In genomic region chr6:148177589-148178233, GRCh38 we compare ENCODE assay signal across 8 cellular contexts.
DNase-seq lines count a peak whose midpoint lies in the region; ATAC-seq and TF ChIP-seq lines count a peak whose summit lies in the region.

No MANE protein-coding gene starts in this region.

- H3K36me3 ChIP-seq in CD8-positive, alpha-beta T cell (ENCODE audit: insufficient read depth, low read length) = no peaks in the 10 kb centered on the region
- H3K36me3 ChIP-seq in HEK293 (ENCODE audit: control insufficient read depth in 2 of 2, insufficient read depth in 1 of 2, low read length in 2 of 2) (no peaks in the 10 kb centered on the region), testis (ENCODE audit: low read depth, missing control alignments) (no peaks in the 10 kb centered on the region)

- POLR2A ChIA-PET in CD8-positive, alpha-beta T cell (lab: Charles Lee) = no interaction called here
- POLR2A ChIA-PET in HEK293 (lab: Yijun Ruan, JAX) = no interaction called here

- peak; percentile 49 for TF ChIP-seq CTCF in CD8-positive, alpha-beta T cell (IDR thresholded peaks at IDR 0.05)
- peak; percentile 31; the same call in 1 of the 2 replicates for TF ChIP-seq CTCF in HEK293 (tag by site-specific recombination; IDR thresholded peaks at IDR 0.05)
- TF ChIP-seq CTCF in chondrocyte (IDR thresholded peaks at IDR 0.05) = peak; percentile 92
- peak; percentile 79 to 91 (median 90) for TF ChIP-seq CTCF in testis (IDR thresholded peaks at IDR 0.05)

- H3K27me3 Mint-ChIP-seq in CD8-positive, alpha-beta T cell (ENCODE audit: low read depth) = peaks cover 14% of the 10 kb centered on the region
- H3K27me3 Mint-ChIP-seq in chondrocyte (ENCODE audit: low read depth) = no peaks in the 10 kb centered on the region
- H3K27me3 Mint-ChIP-seq in stimulated activated naive B cell treated with anti-CD40 and anti-IgM and Interleukin-4, amounts not matched to agents 10 μg/mL and 1 μg/mL and 100 μg/mL, for 72 hours = peaks cover 19 to 23% of the 10 kb centered on the region in 2 donors

- CTCF ChIA-PET in CD8-positive, alpha-beta T cell (lab: Charles Lee) = interaction anchor here (0.9 to 1.3 kb wide), 9 partner anchors 12 to 287 kb away, joined by 3 to 7 read pairs (median 4); no protein-coding TSS in a partner anchor
- CTCF ChIA-PET in HEK293 (lab: Yijun Ruan, JAX) = interaction anchor here (0.6 to 3.7 kb wide), 70 partner anchors 8 to 1387 kb away, joined by 3 to 59 read pairs (median 4); partner anchors contain the start of genes SAMD5 and SASH1

- in situ Hi-C loops in SK-MEL-5 (cut with HindIII; ENCODE audit: low pct_unique_long_range_greater_than_20kb, low sequenced_read_pairs) = no loop called here

- WGBS in testis, 2 donors = 51 to 59% methylated on average over 10 of the region's 10 CpGs

- ATAC-seq in CD8-positive, alpha-beta T cell = no peak
- peak; percentile 85 for ATAC-seq in left lobe of liver
- no peak for ATAC-seq in stimulated activated naive B cell treated with anti-CD40 and anti-IgM and Interleukin-4, amounts not matched to agents 10 μg/mL and 1 μg/mL and 100 μg/mL, for 72 hours (replicated peaks)
- ATAC-seq in HG03045 (IDR thresholded peaks at IDR 0.05; ENCODE audit: unreplicated experiment) = no peak

- no peaks in the 10 kb centered on the region for H3K36me3 Mint-ChIP-seq in CD8-positive, alpha-beta T cell
- H3K36me3 Mint-ChIP-seq in chondrocyte (ENCODE audit: low read depth) = no peaks in the 10 kb centered on the region
- no peaks in the 10 kb centered on the region for H3K36me3 Mint-ChIP-seq in stimulated activated naive B cell treated with anti-CD40 and anti-IgM and Interleukin-4, amounts not matched to agents 10 μg/mL and 1 μg/mL and 100 μg/mL, for 72 hours

- H3K27me3 ChIP-seq in CD8-positive, alpha-beta T cell (ENCODE audit: insufficient read depth, low read length) = no peaks in the 10 kb centered on the region
- H3K27me3 ChIP-seq in testis = no peaks in the 10 kb centered on the region

- H3K4me3 ChIP-seq in CD8-positive, alpha-beta T cell (ENCODE audit: low read depth, low read length) = no peak overlapping the region
- no peak overlapping the region for H3K4me3 ChIP-seq in HEK293 (ENCODE audit: low read depth, low read length)
- no peak overlapping the region for H3K4me3 ChIP-seq in testis

- H3K9me3 ChIP-seq in CD8-positive, alpha-beta T cell (ENCODE audit: low read length) = no peaks in the 10 kb centered on the region
- H3K9me3 ChIP-seq in HEK293 (ENCODE audit: control insufficient read depth, insufficient read depth, low read depth, low read length) (no peaks in the 10 kb centered on the region), testis (no peaks in the 10 kb centered on the region)

- peak in 1 of 7 experiments; percentile 28 for DNase-seq in CD8-positive, alpha-beta T cell
- DNase-seq in SK-MEL-5 (ENCODE audit: low read depth, low spot score) = peak; percentile 73
- DNase-seq in chondrocyte (ENCODE audit: low spot score) = no peak
- DNase-seq in left lobe of liver (ENCODE audit: low spot score) = peak; percentile 59
- DNase-seq in testis = peak; percentile 89
- DNase-seq in stimulated activated naive B cell treated with anti-CD40 and anti-IgM and Interleukin-4, amounts not matched to agents 10 μg/mL and 1 μg/mL and 100 μg/mL, for 72 hours = no peak

- H3K27ac ChIP-seq in CD8-positive, alpha-beta T cell (ENCODE audit: low read depth, low read length) = no peak overlapping the region
- H3K27ac ChIP-seq in HEK293 (ENCODE audit: extremely low read depth, low read depth, low read length) (no peak overlapping the region), testis (no peak overlapping the region)

- intact Hi-C loops in CD8-positive, alpha-beta T cell (cut with DNase I, micrococcal nuclease) = loop anchor here (1.0 to 5.0 kb wide), 3 partner anchors 74 to 285 kb away; no protein-coding TSS in a partner anchor
- intact Hi-C loops in testis (cut with DNase I; ENCODE audit: low total_unique reads) = no loop called here

- no peak overlapping the region for H3K4me3 Mint-ChIP-seq in CD8-positive, alpha-beta T cell
- H3K4me3 Mint-ChIP-seq in chondrocyte (ENCODE audit: unreplicated experiment) = no peak overlapping the region
- no peak overlapping the region for H3K4me3 Mint-ChIP-seq in stimulated activated naive B cell treated with anti-CD40 and anti-IgM and Interleukin-4, amounts not matched to agents 10 μg/mL and 1 μg/mL and 100 μg/mL, for 72 hours

- peaks cover 2% of the 10 kb centered on the region for H3K9me3 Mint-ChIP-seq in CD8-positive, alpha-beta T cell
- H3K9me3 Mint-ChIP-seq in chondrocyte (ENCODE audit: low read depth) = no peaks in the 10 kb centered on the region
- H3K9me3 Mint-ChIP-seq in stimulated activated naive B cell treated with anti-CD40 and anti-IgM and Interleukin-4, amounts not matched to agents 10 μg/mL and 1 μg/mL and 100 μg/mL, for 72 hours = peaks cover 3 to 5% of the 10 kb centered on the region in 2 donors

- H3K4me1 ChIP-seq in CD8-positive, alpha-beta T cell (ENCODE audit: insufficient read depth, low read length) = no peaks in the 10 kb centered on the region
- H3K4me1 ChIP-seq in HEK293 (ENCODE audit: control insufficient read depth, insufficient read depth, low read length) (no peaks in the 10 kb centered on the region), testis (no peaks in the 10 kb centered on the region)

- no peaks in the 10 kb centered on the region for H3K4me1 Mint-ChIP-seq in CD8-positive, alpha-beta T cell (ENCODE audit: low read depth)
- peaks cover 5% of the 10 kb centered on the region for H3K4me1 Mint-ChIP-seq in chondrocyte (ENCODE audit: low read depth)
- no peaks in the 10 kb centered on the region for H3K4me1 Mint-ChIP-seq in stimulated activated naive B cell treated with anti-CD40 and anti-IgM and Interleukin-4, amounts not matched to agents 10 μg/mL and 1 μg/mL and 100 μg/mL, for 72 hours

- no peak overlapping the region for H3K27ac Mint-ChIP-seq in CD8-positive, alpha-beta T cell
- H3K27ac Mint-ChIP-seq in chondrocyte (ENCODE audit: unreplicated experiment) = no peak overlapping the region
- no peak overlapping the region for H3K27ac Mint-ChIP-seq in stimulated activated naive B cell treated with anti-CD40 and anti-IgM and Interleukin-4, amounts not matched to agents 10 μg/mL and 1 μg/mL and 100 μg/mL, for 72 hours

- no peak for TF ChIP-seq POLR2A in testis (IDR thresholded peaks at IDR 0.05)

TF ChIP-seq in HEK293, 187 proteins besides CTCF, POLR2A, EP300 and RAD21:
- TF ChIP-seq ZNF2 (tag by site-specific recombination; IDR thresholded peaks at IDR 0.05) = no peak
- TF ChIP-seq ZNF654 (tag by site-specific recombination; IDR thresholded peaks at IDR 0.05; ENCODE audit: low read depth) = peak; percentile 53
- TF ChIP-seq IKZF3 (tag by site-specific recombination; IDR thresholded peaks at IDR 0.05) = peak; percentile 42
- TF ChIP-seq ZNF580 (tag by site-specific recombination; IDR thresholded peaks at IDR 0.05) = 0 out of 2 replicates have a peak, but pooled peaks have one; percentile 31

Comparison
In these comparisons a context has a peak if more than half of its experiments do, and no peak if none do; other contexts are left out.
1. DNase-seq: peak in SK-MEL-5 (single experiment), left lobe of liver (single experiment) and testis (single experiment); none in chondrocyte (single experiment) and stimulated activated naive B cell treated with anti-CD40 and anti-IgM and Interleukin-4, amounts not matched to agents 10 μg/mL and 1 μg/mL and 100 μg/mL, for 72 hours (single experiment).
2. CTCF ChIP-seq: peak in every context shown above with its lines; median percentile 92 in chondrocyte; 90 in testis; 49 in CD8-positive, alpha-beta T cell; 31 in HEK293.